29 cellular contexts compared by ENCODE assay signal in genomic region chr9:121405899-121406298, GRCh38.
"Had no signal": no experiment of that assay in that cellular context is flagged by ENCODE, and none has a peak within 500 bp of the region (broad histone marks: within the 10 kb centered on the region; RNA-seq: fewer than 3 reads in every experiment).

No MANE protein-coding gene starts in this region.

- H3K4me1 ChIP-seq: stomach, suprapubic skin, testis, thyroid gland, tibial nerve, transverse colon, upper lobe of left lung, upper lobe of right lung, uterus, vagina had no signal

- H3K4me3 ChIP-seq: stomach, suprapubic skin, testis, thoracic aorta, thyroid gland, tibial artery, tibial nerve, transverse colon, upper lobe of left lung, upper lobe of right lung, uterus, vagina had no signal

- ATAC-seq: stimulated activated effector memory CD8-positive, alpha-beta T cell treated with anti-CD3 and anti-CD28 coated beads, Interleukin-12 subunit alpha, Interleukin-12 subunit beta, amount 100 ng/mL, for 72 hours; stimulated activated memory B cell treated with anti-CD40 and anti-IgM and Interleukin-4, amounts not matched to agents 10 μg/mL and 1 μg/mL and 100 μg/mL, for 72 hours; stimulated activated naive B cell treated with anti-CD40 and anti-IgM and Interleukin-4, amounts not matched to agents 10 μg/mL and 1 μg/mL and 100 μg/mL, for 72 hours; stimulated activated naive CD8-positive, alpha-beta T cell treated with anti-CD3 and anti-CD28 coated beads, Interleukin-15, amount 100 ng/mL, for 72 hours; stimulated activated naive CD8-positive, alpha-beta T cell treated with anti-CD3 and anti-CD28 coated beads, Interleukin-15, Interleukin-2, amounts not matched to agents 100 U/mL and 50 U/mL, for 24 hours; upper lobe of right lung had no signal

- H3K27ac ChIP-seq: stomach, suprapubic skin, testis, thoracic aorta, thyroid gland, tibial artery, tibial nerve, transverse colon, upper lobe of left lung, upper lobe of right lung, uterus, vagina had no signal

- DNase-seq: stimulated activated CD4-positive, alpha-beta T cell treated with anti-CD3 and anti-CD28 coated beads, Interleukin-2, amount 100 ng/mL, for 48 hours; stimulated activated CD4-positive, alpha-beta T cell treated with anti-CD3 and anti-CD28 coated beads, Interleukin-4, amount 100 ng/mL, for 1 hour; stimulated activated CD4-positive, alpha-beta T cell treated with anti-CD3 and anti-CD28 coated beads, Interleukin-4, amount 100 ng/mL, for 24 hours; stimulated activated CD4-positive, alpha-beta T cell treated with anti-CD3 and anti-CD28 coated beads, Interleukin-4, amount 100 ng/mL, for 4 hours; stimulated activated CD8-positive, alpha-beta memory T cell treated with anti-CD3 and anti-CD28 coated beads, Interleukin-4, amount 100 ng/mL, for 48 hours; stimulated activated naive B cell treated with anti-CD40 and anti-IgM and Interleukin-4, amounts not matched to agents 10 μg/mL and 1 μg/mL and 100 μg/mL, for 72 hours; stimulated activated naive CD4-positive, alpha-beta T cell; stimulated activated naive CD4-positive, alpha-beta T cell treated with Interleukin-2 at 50 U/mL for 16 hours; stimulated activated naive CD8-positive, alpha-beta T cell treated with anti-CD3 and anti-CD28 coated beads, Interleukin-15, amount 100 ng/mL, for 72 hours; stimulated activated naive CD8-positive, alpha-beta T cell treated with anti-CD3 and anti-CD28 coated beads, Interleukin-15, Interleukin-2, amounts not matched to agents 100 U/mL and 50 U/mL, for 24 hours; stomach; substantia nigra; testis; thyroid gland; tibial artery; transverse colon; trophoblast cell; upper lobe of left lung; upper lobe of right lung; uterus had no signal

- H3K4me1 Mint-ChIP-seq: stimulated activated effector memory CD8-positive, alpha-beta T cell treated with anti-CD3 and anti-CD28 coated beads, Interleukin-12 subunit alpha, Interleukin-12 subunit beta, amount 100 ng/mL, for 72 hours; stimulated activated memory B cell treated with anti-CD40 and anti-IgM and Interleukin-4, amounts not matched to agents 10 μg/mL and 1 μg/mL and 100 μg/mL, for 72 hours; stimulated activated naive B cell treated with anti-CD40 and anti-IgM and Interleukin-4, amounts not matched to agents 10 μg/mL and 1 μg/mL and 100 μg/mL, for 72 hours; stimulated activated naive CD8-positive, alpha-beta T cell treated with anti-CD3 and anti-CD28 coated beads, Interleukin-15, amount 100 ng/mL, for 72 hours had no signal

- H3K4me3 Mint-ChIP-seq: stimulated activated effector memory CD8-positive, alpha-beta T cell treated with anti-CD3 and anti-CD28 coated beads, Interleukin-12 subunit alpha, Interleukin-12 subunit beta, amount 100 ng/mL, for 72 hours; stimulated activated memory B cell treated with anti-CD40 and anti-IgM and Interleukin-4, amounts not matched to agents 10 μg/mL and 1 μg/mL and 100 μg/mL, for 72 hours; stimulated activated naive B cell treated with anti-CD40 and anti-IgM and Interleukin-4, amounts not matched to agents 10 μg/mL and 1 μg/mL and 100 μg/mL, for 72 hours; stimulated activated naive CD8-positive, alpha-beta T cell treated with anti-CD3 and anti-CD28 coated beads, Interleukin-15, amount 100 ng/mL, for 72 hours; stimulated activated naive CD8-positive, alpha-beta T cell treated with anti-CD3 and anti-CD28 coated beads, Interleukin-15, Interleukin-2, amounts not matched to agents 100 ng/mL and 50 ng/mL, for 24 hours; type B pancreatic cell had no signal

- H3K9me3 ChIP-seq: suprapubic skin, testis, thoracic aorta, thyroid gland, tibial artery, tibial nerve, transverse colon, upper lobe of left lung, upper lobe of right lung, uterus, vagina had no signal

- H3K36me3 ChIP-seq: stomach, suprapubic skin, thoracic aorta, thyroid gland, tibial artery, tibial nerve, transverse colon, upper lobe of left lung, upper lobe of right lung, uterus, vagina had no signal

- H3K27ac Mint-ChIP-seq: stimulated activated effector memory CD8-positive, alpha-beta T cell treated with anti-CD3 and anti-CD28 coated beads, Interleukin-12 subunit alpha, Interleukin-12 subunit beta, amount 100 ng/mL, for 72 hours; stimulated activated memory B cell treated with anti-CD40 and anti-IgM and Interleukin-4, amounts not matched to agents 10 μg/mL and 1 μg/mL and 100 μg/mL, for 72 hours; stimulated activated naive B cell treated with anti-CD40 and anti-IgM and Interleukin-4, amounts not matched to agents 10 μg/mL and 1 μg/mL and 100 μg/mL, for 72 hours; stimulated activated naive CD8-positive, alpha-beta T cell treated with anti-CD3 and anti-CD28 coated beads, Interleukin-15, amount 100 ng/mL, for 72 hours; stimulated activated naive CD8-positive, alpha-beta T cell treated with anti-CD3 and anti-CD28 coated beads, Interleukin-15, Interleukin-2, amounts not matched to agents 100 ng/mL and 50 ng/mL, for 24 hours; type B pancreatic cell had no signal

- H3K27me3 ChIP-seq: stomach, suprapubic skin, testis, thyroid gland, tibial artery, tibial nerve, transverse colon, upper lobe of left lung, upper lobe of right lung, uterus, vagina had no signal

- H3K36me3 Mint-ChIP-seq: stimulated activated effector memory CD8-positive, alpha-beta T cell treated with anti-CD3 and anti-CD28 coated beads, Interleukin-12 subunit alpha, Interleukin-12 subunit beta, amount 100 ng/mL, for 72 hours; stimulated activated memory B cell treated with anti-CD40 and anti-IgM and Interleukin-4, amounts not matched to agents 10 μg/mL and 1 μg/mL and 100 μg/mL, for 72 hours; stimulated activated naive B cell treated with anti-CD40 and anti-IgM and Interleukin-4, amounts not matched to agents 10 μg/mL and 1 μg/mL and 100 μg/mL, for 72 hours; type B pancreatic cell had no signal

- FAIRE-seq: urothelium cell line had no signal

- H3K9me3 Mint-ChIP-seq: stimulated activated naive CD8-positive, alpha-beta T cell treated with anti-CD3 and anti-CD28 coated beads, Interleukin-15, Interleukin-2, amounts not matched to agents 100 ng/mL and 50 ng/mL, for 24 hours; type B pancreatic cell had no signal

- H3K27me3 Mint-ChIP-seq: stimulated activated memory B cell treated with anti-CD40 and anti-IgM and Interleukin-4, amounts not matched to agents 10 μg/mL and 1 μg/mL and 100 μg/mL, for 72 hours; stimulated activated naive B cell treated with anti-CD40 and anti-IgM and Interleukin-4, amounts not matched to agents 10 μg/mL and 1 μg/mL and 100 μg/mL, for 72 hours; stimulated activated naive CD8-positive, alpha-beta T cell treated with anti-CD3 and anti-CD28 coated beads, Interleukin-15, Interleukin-2, amounts not matched to agents 100 ng/mL and 50 ng/mL, for 24 hours had no signal
